ENCODE assay signal across 19 cellular contexts in genomic region chr7:9029671-9030070, GRCh38.
DNase-seq lines count a peak whose midpoint lies in the region; TF ChIP-seq lines count a peak whose summit lies in the region.
"Had no signal": no experiment of that assay in that cellular context is flagged by ENCODE, and none has a peak within 500 bp of the region (broad histone marks: within the 10 kb centered on the region; RNA-seq: fewer than 3 reads in every experiment).

No MANE protein-coding gene starts in this region.

- no peaks in the 10 kb centered on the region for H3F3A ChIP-seq in smooth muscle cell (ENCODE audit: low read depth)

- no peaks in the 10 kb centered on the region for H3K79me2 ChIP-seq in smooth muscle cell (ENCODE audit: low read depth)

- WGBS in smooth muscle cell (ENCODE audit: low lambda C conversion rate), result 84% methylated on average over 7 of the region's 7 CpGs

- H3K36me3 ChIP-seq in smooth muscle cell (ENCODE audit: low read depth), result no peaks in the 10 kb centered on the region
- no peaks in the 10 kb centered on the region for H3K36me3 ChIP-seq in HAP-1 (replicated peaks)
- H3K36me3 ChIP-seq: gastroesophageal sphincter had no signal

- H2AFZ ChIP-seq in smooth muscle cell (ENCODE audit: low read depth), result no peak overlapping the region
- H2AFZ ChIP-seq: GM23338 had no signal

- H3K4me1 ChIP-seq in smooth muscle cell (ENCODE audit: low read depth) (no peaks in the 10 kb centered on the region), HAP-1 (peaks cover 11% of the 10 kb centered on the region)
- H3K4me1 ChIP-seq: gastroesophageal sphincter had no signal

- no peak for TF ChIP-seq CTCF in smooth muscle cell (IDR thresholded peaks at IDR 0.05; ENCODE audit: borderline replicate concordance, insufficient read depth, poor library complexity, severe bottlenecking)

- no peaks in the 10 kb centered on the region for H3K9me3 ChIP-seq in smooth muscle cell (replicated peaks; ENCODE audit: low read depth)
- H3K9me3 ChIP-seq in HAP-1, result no peaks in the 10 kb centered on the region
- H3K9me3 ChIP-seq: gastroesophageal sphincter had no signal

- H3K4me2 ChIP-seq in smooth muscle cell, result no peak overlapping the region
- H3K4me2 ChIP-seq: GM23338 had no signal

- peak; percentile 80 for DNase-seq in DMS153 (lab: John Stamatoyannopoulos, UW)
- DNase-seq in NCI-H1105 treated with DMSO at 0.1 percent for 48 hours (lab: John Stamatoyannopoulos, UW), result peak; percentile 99
- peak; percentile 70 for DNase-seq in NCI-H774 (lab: John Stamatoyannopoulos, UW)
- peak; percentile 43 for DNase-seq in glomerular visceral epithelial cell (ENCODE audit: extremely low spot score)
- no peak for DNase-seq in smooth muscle cell (lab: John Stamatoyannopoulos, UW; ENCODE audit: unreplicated experiment)
- DNase-seq in HAP-1 (ENCODE audit: low spot score in 2 of 2), result no peak
- DNase-seq in NCI-H526 treated with DMSO at 0.1 percent for 48 hours (lab: John Stamatoyannopoulos, UW), result no peak
- DNase-seq: activated CD8-positive, alpha-beta T cell treated with anti-CD3 and anti-CD28 coated beads for 36 hours; activated effector memory CD4-positive, alpha-beta T cell treated with Interleukin-2 at 50 U/mL for 16 hours; activated naive CD8-positive, alpha-beta T cell treated with anti-CD3 and anti-CD28 coated beads, Interleukin-2, amount 10 ng/mL, durations not matched to agents 7 days and 5 days; activated T-cell treated with anti-CD3 and anti-CD28 coated beads for 4 hours; C1 segment of cervical spinal cord; EL; natural killer cell; NCI-H1092; NCI-H526; stimulated activated naive CD4-positive, alpha-beta T cell treated with Interleukin-2 at 50 U/mL for 16 hours had no signal

- H3K27me3 ChIP-seq in smooth muscle cell (ENCODE audit: low read depth) (no peaks in the 10 kb centered on the region), HAP-1 (ENCODE audit: low read depth) (no peaks in the 10 kb centered on the region)
- H3K27me3 ChIP-seq: gastroesophageal sphincter had no signal

- H3K4me3 ChIP-seq in smooth muscle cell, result no peak overlapping the region
- no peak overlapping the region for H3K4me3 ChIP-seq in HAP-1
- H3K4me3 ChIP-seq: gastroesophageal sphincter, GM23338 had no signal

- H3K9ac ChIP-seq in smooth muscle cell (ENCODE audit: low read depth), result no peak overlapping the region

- no peak overlapping the region for H3K27ac ChIP-seq in smooth muscle cell (ENCODE audit: low read depth)
- H3K27ac ChIP-seq: gastroesophageal sphincter had no signal

- H4K20me1 ChIP-seq in smooth muscle cell (ENCODE audit: low read depth), result no peaks in the 10 kb centered on the region

- in situ Hi-C loops in HAP-1 (cut with MboI; ENCODE audit: low sequenced_read_pairs), result no loop called here

Comparison
In these comparisons a context has a peak if more than half of its experiments do, and no peak if none do; other contexts are left out.
1. DNase-seq: peak in DMS153 (single experiment), NCI-H1105 treated with DMSO at 0.1 percent for 48 hours (single experiment), NCI-H774 (single experiment) and glomerular visceral epithelial cell (single experiment); none in smooth muscle cell (single experiment), HAP-1 (0 of 2) and NCI-H526 treated with DMSO at 0.1 percent for 48 hours (single experiment).